8 cellular contexts compared by ENCODE assay signal in the genomic region with DNA sequence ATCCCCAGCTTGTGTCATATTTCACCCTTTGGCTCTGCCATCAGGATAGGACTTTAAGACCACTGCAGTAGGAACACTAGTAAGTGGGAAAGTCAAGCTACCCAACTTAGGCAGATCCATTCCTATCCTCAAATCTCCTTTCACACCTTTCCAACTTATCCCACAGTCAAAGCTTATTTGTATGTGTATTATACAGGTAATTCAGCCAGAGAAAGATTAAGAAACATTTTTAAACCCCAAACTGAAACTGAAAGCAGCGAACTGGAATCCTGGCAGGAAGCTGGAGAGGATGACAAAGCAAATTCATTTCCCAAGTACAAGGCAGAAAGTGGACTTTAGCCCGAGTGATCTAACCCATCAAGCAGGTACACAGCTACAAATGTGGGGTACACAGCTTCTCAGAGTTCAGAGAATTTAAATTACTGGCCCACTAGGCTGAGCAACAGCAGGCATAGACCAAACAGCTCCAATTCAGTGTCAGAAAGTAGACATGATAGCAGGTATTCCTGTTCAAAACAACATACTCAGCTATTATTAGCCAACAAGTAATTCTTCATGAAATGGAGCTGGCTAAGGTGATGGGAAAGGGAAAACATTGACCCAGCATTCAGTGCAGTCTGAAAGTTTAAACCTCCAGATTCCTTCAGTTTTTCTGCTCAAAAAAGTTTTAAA. TPM values are rescaled to one million over a fixed set of nuclear protein-coding genes. Genes with fewer than 3 reads are reported as not detected.
A peak's percentile ranks its signal among the peaks of the same experiment; 100 is the strongest.
DNase-seq lines count a peak whose midpoint lies in the region; ATAC-seq and TF ChIP-seq lines count a peak whose summit lies in the region.

No MANE protein-coding gene starts in this region.

- DNase-seq in DMS79 (lab: John Stamatoyannopoulos, UW): peak; percentile 66
- peak; percentile 74 for DNase-seq in LHCN-M2 (ENCODE audit: low read depth)
- peak in 1 of 34 experiments; percentile 7 for DNase-seq in T-cell
- DNase-seq in erythroblast (lab: John Stamatoyannopoulos, UW): peak; percentile 82 to 91
- peak in 3 of 9 donors; percentile 17 to 29 (median 26) for DNase-seq in naive thymus-derived CD4-positive, alpha-beta T cell

- H3K9me3 Mint-ChIP-seq in T-cell: no peaks in the 10 kb centered on the region
- no peaks in the 10 kb centered on the region for H3K9me3 Mint-ChIP-seq in naive thymus-derived CD4-positive, alpha-beta T cell

- H3K4me1 Mint-ChIP-seq in T-cell: peaks cover 56 to 67% (median 63%) of the 10 kb centered on the region in 3 donors
- peaks cover 26 to 64% (median 58%) of the 10 kb centered on the region in 7 donors for H3K4me1 Mint-ChIP-seq in naive thymus-derived CD4-positive, alpha-beta T cell

- H3K4me3 ChIP-seq in naive thymus-derived CD4-positive, alpha-beta T cell (ENCODE audit: low read length): peak overlapping the region; percentile 55

- peaks cover 0 to 6% (median 0%) of the 10 kb centered on the region in 3 experiments for H3K36me3 ChIP-seq in naive thymus-derived CD4-positive, alpha-beta T cell (ENCODE audit: control insufficient read depth in 2 of 3, insufficient read depth in 3 of 3, low read length in 3 of 3)

- ATAC-seq in T-cell (replicated peaks in 1 of 4) (peak; percentile 31 to 42 (median 38)), HG03571 (IDR thresholded peaks at IDR 0.05; ENCODE audit: unreplicated experiment) (no peak), GM21619 (IDR thresholded peaks at IDR 0.05; ENCODE audit: unreplicated experiment) (no peak), GM21367 (IDR thresholded peaks at IDR 0.05; ENCODE audit: unreplicated experiment) (no peak)
- ATAC-seq in naive thymus-derived CD4-positive, alpha-beta T cell: no peak

- no peak for TF ChIP-seq POLR2A in erythroblast (IDR thresholded peaks at IDR 0.05; ENCODE audit: low read length)

- peaks cover 13% of the 10 kb centered on the region for H3K36me3 Mint-ChIP-seq in T-cell
- H3K36me3 Mint-ChIP-seq in naive thymus-derived CD4-positive, alpha-beta T cell: peaks cover 0 to 17% (median 9%) of the 10 kb centered on the region in 5 donors

- H3K27ac ChIP-seq in naive thymus-derived CD4-positive, alpha-beta T cell (ENCODE audit: low read depth, low read length): peak overlapping the region; percentile 72

- no peaks in the 10 kb centered on the region for H3K27me3 ChIP-seq in naive thymus-derived CD4-positive, alpha-beta T cell (ENCODE audit: control insufficient read depth in 2 of 2, insufficient read depth in 2 of 2, low read length in 2 of 2)

- H3K4me3 Mint-ChIP-seq in T-cell: peak overlapping the region; percentile 78 to 83 (median 79)
- H3K4me3 Mint-ChIP-seq in naive thymus-derived CD4-positive, alpha-beta T cell: peak overlapping the region; percentile 68 to 94 (median 86)

- POLR2A ChIA-PET in T-cell (lab: Charles Lee): interaction anchor here (0.6 to 1.2 kb wide), 4 partner anchors 14 to 1582 kb away, joined by 3 to 10 read pairs (median 6); a partner anchor contains a TSS
- POLR2A ChIA-PET in naive thymus-derived CD4-positive, alpha-beta T cell (lab: Charles Lee): interaction anchor here (1.0 to 4.4 kb wide), 9 partner anchors 8 to 230 kb away, joined by 4 to 49 read pairs (median 5); a partner anchor contains a TSS

- H3K9me3 ChIP-seq in naive thymus-derived CD4-positive, alpha-beta T cell (ENCODE audit: control insufficient read depth in 2 of 3, low read length in 3 of 3): no peaks in the 10 kb centered on the region

- CTCF ChIA-PET in T-cell (lab: Charles Lee): interaction anchor here (0.5 to 1.7 kb wide), 7 partner anchors 9 to 39 kb away, joined by 3 to 7 read pairs (median 4); a partner anchor contains a TSS
- CTCF ChIA-PET in naive thymus-derived CD4-positive, alpha-beta T cell (lab: Charles Lee): interaction anchor here (0.6 to 1.3 kb wide), 3 partner anchors 15 to 73 kb away, joined by 3 to 4 read pairs (median 4); no protein-coding TSS in a partner anchor

- peak overlapping the region; percentile 95 to 98 for H3K27ac Mint-ChIP-seq in T-cell
- peak overlapping the region; percentile 84 to 97 (median 93) for H3K27ac Mint-ChIP-seq in naive thymus-derived CD4-positive, alpha-beta T cell

- intact Hi-C loops in naive thymus-derived CD4-positive, alpha-beta T cell (cut with micrococcal nuclease): loop anchor here (1.0 to 5.0 kb wide), 3 partner anchors 38 to 100 kb away; a partner anchor contains a TSS

- no peaks in the 10 kb centered on the region for H3K27me3 Mint-ChIP-seq in T-cell
- no peaks in the 10 kb centered on the region for H3K27me3 Mint-ChIP-seq in naive thymus-derived CD4-positive, alpha-beta T cell

- peaks cover 8 to 17% of the 10 kb centered on the region in 2 donors for H3K4me1 ChIP-seq in naive thymus-derived CD4-positive, alpha-beta T cell (ENCODE audit: control insufficient read depth in 2 of 2, insufficient read depth in 2 of 2, low read length in 2 of 2)

RNA-seq across cellular contexts. Expression of a gene that starts 39.1 kb away (rescaled TPM):
- total RNA-seq in LHCN-M2 (2014; rRNA removed) (24.4 and 24.5 TPM in 2 replicates), T-cell (10 to 100 TPM; 61.0 to 76.6 (median 65.1) TPM)
- polyA plus RNA-seq in LHCN-M2 (2012): 28.8 TPM
- 10 to 100 TPM; 45.2 to 74.6 (median 53.7) TPM for total RNA-seq in naive thymus-derived CD4-positive, alpha-beta T cell
- polyA plus RNA-seq in naive thymus-derived CD4-positive, alpha-beta T cell: 1 to 10 TPM; 8.8 to 8.9 TPM

Comparison
In these comparisons a context has a peak if more than half of its experiments do, and no peak if none do; other contexts are left out.
1. ATAC-seq: peak in T-cell (4 of 4); none in naive thymus-derived CD4-positive, alpha-beta T cell (single experiment), HG03571 (single experiment), GM21619 (single experiment) and GM21367 (single experiment).